In genomic region chr6:123661105-123661891, GRCh38 we compare ENCODE assay signal across 7 cellular contexts. TPM values are rescaled to one million over a fixed set of nuclear protein-coding genes. Genes with fewer than 3 reads are reported as not detected.
"Had no signal": no experiment of that assay in that cellular context is flagged by ENCODE, and none has a peak within 500 bp of the region (broad histone marks: within the 10 kb centered on the region; RNA-seq: fewer than 3 reads in every experiment).

No MANE protein-coding gene starts in this region.

- ATAC-seq: HepG2, K562 had no signal

- H3K4me3 ChIP-seq: K562 had no signal

- H3K27ac ChIP-seq: HL-60 had no signal

- DNase-seq: IMR-90 had no signal

RNA-seq across cellular contexts. Expression of gene TRDN, which starts 24.5 kb away (rescaled TPM):
- total RNA-seq: HepG2, HT-29, HT1080, IMR-90 had no signal
- polyA plus RNA-seq: HepG2, IgD-negative memory B cell, IMR-90 had no signal
